Comparison of ENCODE assay signal across 14 cellular contexts in the genomic region with DNA sequence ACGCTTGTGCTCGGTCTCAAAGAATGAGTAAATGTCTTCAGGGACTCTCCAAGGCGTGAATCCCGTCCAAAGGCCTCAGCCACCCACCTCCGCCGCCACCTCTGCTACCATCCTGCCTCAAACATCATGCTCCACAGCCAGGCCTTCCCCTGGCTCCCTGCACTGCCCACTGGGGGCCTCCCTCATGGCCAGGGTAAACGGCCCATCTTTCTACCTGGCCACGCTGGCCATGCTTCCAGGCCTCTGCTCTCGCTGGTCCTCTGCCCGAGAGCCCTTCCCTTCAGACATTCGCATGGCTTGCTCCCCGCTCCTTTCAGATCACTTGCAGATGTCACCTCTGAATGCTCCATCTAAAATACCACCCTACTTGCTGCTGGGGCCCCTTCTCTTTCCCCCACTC. TPM values are rescaled to one million over a fixed set of nuclear protein-coding genes. Genes with fewer than 3 reads are reported as not detected.
DNase-seq lines count a peak whose midpoint lies in the region; ATAC-seq and TF ChIP-seq lines count a peak whose summit lies in the region.
"Had no signal": no experiment of that assay in that cellular context is flagged by ENCODE, and none has a peak within 500 bp of the region (broad histone marks: within the 10 kb centered on the region; RNA-seq: fewer than 3 reads in every experiment).

No MANE protein-coding gene starts in this region.

- H3K27ac ChIP-seq in right cardiac atrium (ENCODE audit: low read length) (no peak overlapping the region), transverse colon (no peak overlapping the region)

- intact Hi-C loops in cardiac septum (cut with DNase I) (no loop called here), right cardiac atrium (cut with DNase I) (no loop called here), transverse colon (cut with DNase I; ENCODE audit: low total_unique reads) (no loop called here)

- H3K4me1 ChIP-seq in right cardiac atrium (ENCODE audit: control insufficient read depth, insufficient read depth, low read length) (no peaks in the 10 kb centered on the region), transverse colon (no peaks in the 10 kb centered on the region)

- in situ Hi-C loops in transverse colon (cut with MboI; ENCODE audit: low pct_ligation_motif_present in 1 of 4, low pct_unique_long_range_greater_than_20kb in 1 of 4, low sequenced_read_pairs in 3 of 4) = loop anchor here in 1 of 4 donors (25.0 kb wide), 1 partner anchor 210 kb away; no protein-coding TSS in a partner anchor

- TF ChIP-seq EP300 in transverse colon (IDR thresholded peaks at IDR 0.05; ENCODE audit: low read depth) = no peak

- no peak for TF ChIP-seq POLR2A in transverse colon (IDR thresholded peaks at IDR 0.05)

- no peak overlapping the region for H3K4me3 ChIP-seq in right cardiac atrium (ENCODE audit: low read length)
- H3K4me3 ChIP-seq in H7 (ENCODE audit: insufficient read depth, low read depth, low read length) = no peak overlapping the region
- no peak overlapping the region for H3K4me3 ChIP-seq in transverse colon

- DNase-seq in cardiac septum (ENCODE audit: low spot score) = peak; percentile 61
- no peak for DNase-seq in right cardiac atrium
- DNase-seq in H7 = peak; percentile 26
- peak; percentile 60 for DNase-seq in mesenteric fat pad (ENCODE audit: low spot score)
- DNase-seq in effector CD8-positive, alpha-beta T cell (lab: John Stamatoyannopoulos, UW) = no peak
- no peak for DNase-seq in transverse colon
- DNase-seq: C1 segment of cervical spinal cord; Calu3; CD4-positive, alpha-beta memory T cell; COR-L47; DMS53; GF-D8; GOT3; HCEC 1CT had no signal

- H3K36me3 ChIP-seq in H7 (replicated peaks; ENCODE audit: control insufficient read depth, insufficient read depth, low read length) = no peaks in the 10 kb centered on the region
- no peaks in the 10 kb centered on the region for H3K36me3 ChIP-seq in transverse colon

- WGBS in right cardiac atrium = 88% methylated on average over 12 of the region's 12 CpGs
- 89% methylated on average over 12 of the region's 12 CpGs; no CpG with 5 or more reads in 1 of the 2 donors for WGBS in transverse colon (ENCODE audit: low coverage in 1 of 2), 2 donors

- H3K27me3 ChIP-seq in right cardiac atrium (ENCODE audit: control insufficient read depth, insufficient read depth) (no peaks in the 10 kb centered on the region), H7 (ENCODE audit: control insufficient read depth, insufficient read depth, low read length) (no peaks in the 10 kb centered on the region), transverse colon (no peaks in the 10 kb centered on the region)

- no peaks in the 10 kb centered on the region for H3K9me3 ChIP-seq in right cardiac atrium (ENCODE audit: control insufficient read depth, low read length)
- no peaks in the 10 kb centered on the region for H3K9me3 ChIP-seq in transverse colon

- TF ChIP-seq CTCF in transverse colon (IDR thresholded peaks at IDR 0.05) = no peak

- no peak for ATAC-seq in right cardiac atrium

RNA-seq across cellular contexts. Expression of a gene that starts 40.2 kb away (rescaled TPM):
- total RNA-seq in cardiac septum (4.3 TPM), right cardiac atrium (1 to 10 TPM; 6.4 to 7.4 (median 6.9) TPM), mesenteric fat pad (12.2 TPM), transverse colon (10 to 100 TPM in 3 of 4 donors, 1 to 10 TPM in 1; 9.0 to 28.7 (median 17.9) TPM)
- polyA plus RNA-seq in right cardiac atrium = 3.5 TPM
- 3.2 and 6.1 TPM in 2 replicates for total RNA-seq in H7 (2014; rRNA removed; shearing (Covaris generic))

Comparison
In these comparisons a context has a peak if more than half of its experiments do, and no peak if none do; other contexts are left out.
1. DNase-seq: peak in cardiac septum (single experiment), H7 (single experiment) and mesenteric fat pad (single experiment); none in right cardiac atrium (0 of 3), effector CD8-positive, alpha-beta T cell (single experiment) and transverse colon (single experiment).